Comparison of ENCODE assay signal across 2 cellular contexts in the genomic region with DNA sequence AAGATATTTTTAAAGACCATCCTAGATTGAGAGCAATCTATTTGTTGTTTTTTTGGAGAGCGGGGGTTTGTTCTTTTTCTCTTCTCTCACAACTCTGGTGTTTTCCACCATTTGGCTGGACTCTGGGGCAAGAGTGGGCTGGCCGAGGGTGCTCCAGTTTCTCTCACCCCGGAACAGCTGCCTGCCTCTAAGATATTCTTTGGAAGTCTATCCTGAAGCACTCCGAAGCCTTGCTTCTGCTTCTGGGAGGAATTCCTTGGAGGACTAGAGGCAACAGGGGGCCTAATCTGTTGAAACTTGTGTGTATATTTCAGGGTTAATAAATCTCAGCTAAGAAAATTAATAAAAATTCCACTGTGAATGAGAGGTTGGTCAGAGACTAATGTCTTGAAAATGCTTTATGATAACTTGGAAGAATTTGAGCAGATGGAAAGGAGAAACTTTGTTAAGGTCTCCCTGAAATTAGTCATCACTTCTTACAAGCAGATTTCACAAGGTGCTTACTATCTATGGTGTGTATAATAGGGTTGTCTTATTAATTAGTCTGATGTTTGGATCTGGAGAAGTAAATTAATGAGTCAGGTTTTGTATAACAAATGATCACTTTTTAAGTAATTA.
TF ChIP-seq lines count a peak whose summit lies in the region.

No MANE protein-coding gene starts in this region.

TF ChIP-seq in SK-N-SH, 30 proteins besides CTCF, POLR2A, EP300 and RAD21 (continued from another document):
- TF ChIP-seq PBX3 (IDR thresholded peaks at IDR 0.05) (no peak), REST (IDR thresholded peaks at IDR 0.05; ENCODE audit: low read depth, low read length) (no peak), FOSL2 (IDR thresholded peaks at IDR 0.05; ENCODE audit: borderline replicate concordance, low read depth) (no peak; the same call in 1 of the 2 replicates), RXRA (IDR thresholded peaks at IDR 0.05; ENCODE audit: borderline replicate concordance, low read depth) (no peak), MXI1 (IDR thresholded peaks at IDR 0.05; ENCODE audit: low read depth, low read length) (no peak), SMC3 (IDR thresholded peaks at IDR 0.05; ENCODE audit: low read depth, low read length) (no peak), GABPA (IDR thresholded peaks at IDR 0.05; ENCODE audit: low read depth) (no peak), SIN3A (IDR thresholded peaks at IDR 0.05; ENCODE audit: borderline replicate concordance, low read depth, low read length) (no peak), TEAD4 (IDR thresholded peaks at IDR 0.05; ENCODE audit: borderline replicate concordance, insufficient read depth) (no peak), MEF2A (IDR thresholded peaks at IDR 0.05; ENCODE audit: borderline replicate concordance, low read depth) (no peak), RCOR1 (IDR thresholded peaks at IDR 0.05; ENCODE audit: low read length) (no peak)

TF ChIP-seq in SK-N-SH treated with all-trans-retinoic acid at 6 μM for 48 hours, 23 proteins besides CTCF, POLR2A, EP300 and RAD21 (continued from another document):
- TF ChIP-seq, protein P1, sequence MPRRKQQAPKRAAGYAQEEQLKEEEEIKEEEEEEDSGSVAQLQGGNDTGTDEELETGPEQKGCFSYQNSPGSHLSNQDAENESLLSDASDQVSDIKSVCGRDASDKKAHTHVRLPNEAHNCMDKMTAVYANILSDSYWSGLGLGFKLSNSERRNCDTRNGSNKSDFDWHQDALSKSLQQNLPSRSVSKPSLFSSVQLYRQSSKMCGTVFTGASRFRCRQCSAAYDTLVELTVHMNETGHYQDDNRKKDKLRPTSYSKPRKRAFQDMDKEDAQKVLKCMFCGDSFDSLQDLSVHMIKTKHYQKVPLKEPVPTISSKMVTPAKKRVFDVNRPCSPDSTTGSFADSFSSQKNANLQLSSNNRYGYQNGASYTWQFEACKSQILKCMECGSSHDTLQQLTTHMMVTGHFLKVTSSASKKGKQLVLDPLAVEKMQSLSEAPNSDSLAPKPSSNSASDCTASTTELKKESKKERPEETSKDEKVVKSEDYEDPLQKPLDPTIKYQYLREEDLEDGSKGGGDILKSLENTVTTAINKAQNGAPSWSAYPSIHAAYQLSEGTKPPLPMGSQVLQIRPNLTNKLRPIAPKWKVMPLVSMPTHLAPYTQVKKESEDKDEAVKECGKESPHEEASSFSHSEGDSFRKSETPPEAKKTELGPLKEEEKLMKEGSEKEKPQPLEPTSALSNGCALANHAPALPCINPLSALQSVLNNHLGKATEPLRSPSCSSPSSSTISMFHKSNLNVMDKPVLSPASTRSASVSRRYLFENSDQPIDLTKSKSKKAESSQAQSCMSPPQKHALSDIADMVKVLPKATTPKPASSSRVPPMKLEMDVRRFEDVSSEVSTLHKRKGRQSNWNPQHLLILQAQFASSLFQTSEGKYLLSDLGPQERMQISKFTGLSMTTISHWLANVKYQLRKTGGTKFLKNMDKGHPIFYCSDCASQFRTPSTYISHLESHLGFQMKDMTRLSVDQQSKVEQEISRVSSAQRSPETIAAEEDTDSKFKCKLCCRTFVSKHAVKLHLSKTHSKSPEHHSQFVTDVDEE (CRISPR knock-in tag; IDR thresholded peaks at IDR 0.05): no peak
- TF ChIP-seq GLIS3 (CRISPR knock-in tag; IDR thresholded peaks at IDR 0.05) (no peak), OSR1 (CRISPR knock-in tag; IDR thresholded peaks at IDR 0.05) (no peak), CREB5 (CRISPR knock-in tag; IDR thresholded peaks at IDR 0.05; ENCODE audit: low read depth) (no peak), ZFP30 (CRISPR knock-in tag; IDR thresholded peaks at IDR 0.05) (no peak), RARB (CRISPR knock-in tag; IDR thresholded peaks at IDR 0.05) (no peak)
- TF ChIP-seq, protein P2, sequence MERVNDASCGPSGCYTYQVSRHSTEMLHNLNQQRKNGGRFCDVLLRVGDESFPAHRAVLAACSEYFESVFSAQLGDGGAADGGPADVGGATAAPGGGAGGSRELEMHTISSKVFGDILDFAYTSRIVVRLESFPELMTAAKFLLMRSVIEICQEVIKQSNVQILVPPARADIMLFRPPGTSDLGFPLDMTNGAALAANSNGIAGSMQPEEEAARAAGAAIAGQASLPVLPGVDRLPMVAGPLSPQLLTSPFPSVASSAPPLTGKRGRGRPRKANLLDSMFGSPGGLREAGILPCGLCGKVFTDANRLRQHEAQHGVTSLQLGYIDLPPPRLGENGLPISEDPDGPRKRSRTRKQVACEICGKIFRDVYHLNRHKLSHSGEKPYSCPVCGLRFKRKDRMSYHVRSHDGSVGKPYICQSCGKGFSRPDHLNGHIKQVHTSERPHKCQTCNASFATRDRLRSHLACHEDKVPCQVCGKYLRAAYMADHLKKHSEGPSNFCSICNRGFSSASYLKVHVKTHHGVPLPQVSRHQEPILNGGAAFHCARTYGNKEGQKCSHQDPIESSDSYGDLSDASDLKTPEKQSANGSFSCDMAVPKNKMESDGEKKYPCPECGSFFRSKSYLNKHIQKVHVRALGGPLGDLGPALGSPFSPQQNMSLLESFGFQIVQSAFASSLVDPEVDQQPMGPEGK (CRISPR knock-in tag; IDR thresholded peaks at IDR 0.05; ENCODE audit: borderline replicate concordance): no peak
